ENCODE assay signal across 10 cellular contexts in the genomic region with DNA sequence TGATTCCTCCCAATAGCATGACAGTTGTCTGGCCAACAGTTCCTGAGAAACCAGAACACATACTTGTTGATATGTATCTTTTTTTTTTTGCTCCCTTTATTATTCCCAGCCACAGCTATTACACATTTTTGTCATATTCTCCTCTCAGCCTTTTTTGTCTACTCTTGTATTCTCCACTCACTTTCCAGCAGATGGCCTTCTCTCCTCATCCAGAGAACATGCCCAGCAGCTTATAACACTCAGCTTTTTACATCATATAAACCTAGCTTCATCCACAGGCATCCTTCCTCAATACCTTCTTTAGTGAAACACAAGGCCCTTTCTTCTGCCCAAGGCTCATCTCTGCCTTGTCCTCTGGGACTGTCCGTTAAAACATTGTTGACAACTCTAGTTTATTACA.
DNase-seq lines count a peak whose midpoint lies in the region; TF ChIP-seq lines count a peak whose summit lies in the region.
"Had no signal": no experiment of that assay in that cellular context is flagged by ENCODE, and none has a peak within 500 bp of the region (broad histone marks: within the 10 kb centered on the region; RNA-seq: fewer than 3 reads in every experiment).

No MANE protein-coding gene starts in this region.

- H3K18ac ChIP-seq in H9 (ENCODE audit: insufficient read length, low read depth, low read length): no peak overlapping the region

- no peaks in the 10 kb centered on the region for H3K4me1 Mint-ChIP-seq in osteocyte (ENCODE audit: unreplicated experiment)
- peaks cover 5% of the 10 kb centered on the region in 2 experiments; a peak in 3 of 4 replicates for H3K4me1 Mint-ChIP-seq in H9

- H3K9me3 ChIP-seq in H9 (ENCODE audit: control insufficient read depth, low read depth, low read length): no peaks in the 10 kb centered on the region

- no peak overlapping the region for H2AK5ac ChIP-seq in H9 (ENCODE audit: insufficient read length, low read length)

- H3K27me3 Mint-ChIP-seq in osteocyte (ENCODE audit: unreplicated experiment) (peaks cover 10% of the 10 kb centered on the region), H9 (ENCODE audit: low read depth) (no peaks in the 10 kb centered on the region; the same call in 1 of the 2 replicates)

- no peaks in the 10 kb centered on the region for H3K36me3 ChIP-seq in brain microvascular endothelial cell (replicated peaks)

- no peaks in the 10 kb centered on the region for H3K9me3 Mint-ChIP-seq in osteocyte (ENCODE audit: unreplicated experiment)
- no peaks in the 10 kb centered on the region for H3K9me3 Mint-ChIP-seq in H9

- H3K9ac ChIP-seq in H9 (ENCODE audit: extremely low read depth, insufficient read length, low read length): no peak overlapping the region

- no peak overlapping the region for H3K23ac ChIP-seq in H9 (ENCODE audit: insufficient read length, low read depth, low read length)

- H3K36me3 Mint-ChIP-seq in osteocyte (ENCODE audit: unreplicated experiment) (no peaks in the 10 kb centered on the region), H9 (ENCODE audit: insufficient read depth in 1 of 3, low read depth in 3 of 3) (no peaks in the 10 kb centered on the region)

- H4K20me1 ChIP-seq in H9 (ENCODE audit: control insufficient read depth, insufficient read depth, insufficient read length): no peaks in the 10 kb centered on the region

- H2BK20ac ChIP-seq in H9 (ENCODE audit: low read depth, low read length, poor library complexity, severe bottlenecking): no peak overlapping the region

- no peaks in the 10 kb centered on the region for H3K23me2 ChIP-seq in H9 (ENCODE audit: insufficient read length, low read depth, low read length, poor library complexity, severe bottlenecking)

- H3K27ac Mint-ChIP-seq in osteocyte (ENCODE audit: unreplicated experiment): no peak overlapping the region
- H3K27ac Mint-ChIP-seq in H9: no peak overlapping the region

- TF ChIP-seq CTCF in brain microvascular endothelial cell (IDR thresholded peaks at IDR 0.05; ENCODE audit: low read depth, low read length, missing control alignments): peak; percentile 42
- peak; percentile 31 for TF ChIP-seq CTCF in osteocyte (IDR thresholded peaks at IDR 0.05)
- TF ChIP-seq CTCF in H9 (conservative IDR thresholded peaks at IDR 0.05): no peak

- in situ Hi-C loops in brain microvascular endothelial cell (cut with HindIII; ENCODE audit: low pct_ligation_motif_present, low sequenced_read_pairs): no loop called here

- DNase-seq in NCI-H446 (lab: John Stamatoyannopoulos, UW): peak; percentile 16 to 21
- DNase-seq in NCI-H446 treated with DMSO at 0.1 percent for 48 hours (lab: John Stamatoyannopoulos, UW): no peak
- peak; percentile 56 for DNase-seq in NCI-H1694 treated with DMSO at 0.1 percent for 48 hours (lab: John Stamatoyannopoulos, UW)
- DNase-seq in brain microvascular endothelial cell: peak; percentile 18
- no peak for DNase-seq in osteocyte (ENCODE audit: extremely low spot score, unreplicated experiment)
- no peak for DNase-seq in H9
- DNase-seq in iPS-NIHi7 (ENCODE audit: extremely low spot score): no peak
- no peak for DNase-seq in HuH-7 (ENCODE audit: low spot score)
- DNase-seq: AML-193, NCI-H226 had no signal

- peaks cover under 1% of the 10 kb centered on the region; the same call in 1 of the 2 replicates for H3K4me1 ChIP-seq in H9 (ENCODE audit: insufficient read depth, low read length)

- H3K4me2 ChIP-seq in H9 (ENCODE audit: insufficient read depth, insufficient read length, low read length): no peak overlapping the region

- H3K4ac ChIP-seq in H9 (ENCODE audit: low read depth, low read length): no peak overlapping the region

- H3K79me1 ChIP-seq in H9 (ENCODE audit: insufficient read depth, low read depth, low read length, poor library complexity, severe bottlenecking): no peaks in the 10 kb centered on the region

- no peak overlapping the region for H3T11ph ChIP-seq in H9 (ENCODE audit: low read length)

- no peak overlapping the region for H4K91ac ChIP-seq in H9 (ENCODE audit: insufficient read length, low read depth, low read length)

- WGBS in H9 (ENCODE audit: extremely low coverage, insufficient read length, low lambda C conversion rate): no CpG with 5 or more reads among the region's 1 CpG

- no peak overlapping the region for H2BK15ac ChIP-seq in H9 (ENCODE audit: low read depth, low read length)

- no peak overlapping the region for H2AFZ ChIP-seq in H9 (ENCODE audit: low read length)

- no peaks in the 10 kb centered on the region for H3K79me2 ChIP-seq in H9 (ENCODE audit: insufficient read depth, low read length)

- H2BK5ac ChIP-seq in H9 (ENCODE audit: insufficient read length, low read length): no peak overlapping the region

- no peak overlapping the region for H3K4me3 Mint-ChIP-seq in osteocyte (ENCODE audit: unreplicated experiment)
- no peak overlapping the region for H3K4me3 Mint-ChIP-seq in H9

- no peak overlapping the region for H2BK12ac ChIP-seq in H9 (ENCODE audit: insufficient read length, low read depth, low read length)

- H3K27ac ChIP-seq in brain microvascular endothelial cell (no peak overlapping the region), H9 (ENCODE audit: insufficient read length, low read depth, low read length) (no peak overlapping the region)

- no peak overlapping the region for H3K56ac ChIP-seq in H9 (ENCODE audit: insufficient read length, low read depth, low read length)

- no peak overlapping the region for H2BK120ac ChIP-seq in H9 (ENCODE audit: low read depth, low read length, poor library complexity, severe bottlenecking)

- H4K5ac ChIP-seq in H9 (ENCODE audit: insufficient read length, low read depth, low read length): no peak overlapping the region

- no peaks in the 10 kb centered on the region for H3K27me3 ChIP-seq in brain microvascular endothelial cell (replicated peaks)
- no peaks in the 10 kb centered on the region for H3K27me3 ChIP-seq in H9 (ENCODE audit: insufficient read depth, low read length)

- no peak overlapping the region for H3K14ac ChIP-seq in H9 (ENCODE audit: insufficient read depth, low read length)

- no peak overlapping the region for H4K8ac ChIP-seq in H9 (replicated peaks; ENCODE audit: insufficient read length, low read depth, low read length)

- H3K4me3 ChIP-seq in brain microvascular endothelial cell (ENCODE audit: low read depth, low read length): no peak overlapping the region

Comparison
In these comparisons a context has a peak if more than half of its experiments do, and no peak if none do; other contexts are left out.
1. DNase-seq: peak in NCI-H446 (2 of 2), NCI-H1694 treated with DMSO at 0.1 percent for 48 hours (single experiment) and brain microvascular endothelial cell (single experiment); none in NCI-H446 treated with DMSO at 0.1 percent for 48 hours (single experiment), osteocyte (single experiment), H9 (single experiment), iPS-NIHi7 (single experiment) and HuH-7 (single experiment).